ENCODE assay signal across 1 cellular context in the genomic region with DNA sequence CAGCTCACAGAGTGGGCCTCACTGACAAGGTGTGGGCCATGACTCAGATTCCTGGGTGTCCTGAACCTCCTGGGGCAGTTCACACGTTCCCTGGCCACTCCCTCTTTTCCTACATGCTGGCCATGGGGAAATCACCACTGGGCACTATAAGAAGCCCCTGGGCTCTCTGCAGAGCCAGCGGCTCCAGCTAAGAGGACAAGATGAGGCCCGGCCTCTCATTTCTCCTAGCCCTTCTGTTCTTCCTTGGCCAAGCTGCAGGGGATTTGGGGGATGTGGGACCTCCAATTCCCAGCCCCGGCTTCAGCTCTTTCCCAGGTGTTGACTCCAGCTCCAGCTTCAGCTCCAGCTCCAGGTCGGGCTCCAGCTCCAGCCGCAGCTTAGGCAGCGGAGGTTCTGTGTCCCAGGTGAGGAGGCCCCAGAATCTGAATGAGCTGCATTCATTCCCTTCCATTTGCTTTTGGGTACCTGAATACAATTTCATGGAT.
TF ChIP-seq lines count a peak whose summit lies in the region.

A gene with protein sequence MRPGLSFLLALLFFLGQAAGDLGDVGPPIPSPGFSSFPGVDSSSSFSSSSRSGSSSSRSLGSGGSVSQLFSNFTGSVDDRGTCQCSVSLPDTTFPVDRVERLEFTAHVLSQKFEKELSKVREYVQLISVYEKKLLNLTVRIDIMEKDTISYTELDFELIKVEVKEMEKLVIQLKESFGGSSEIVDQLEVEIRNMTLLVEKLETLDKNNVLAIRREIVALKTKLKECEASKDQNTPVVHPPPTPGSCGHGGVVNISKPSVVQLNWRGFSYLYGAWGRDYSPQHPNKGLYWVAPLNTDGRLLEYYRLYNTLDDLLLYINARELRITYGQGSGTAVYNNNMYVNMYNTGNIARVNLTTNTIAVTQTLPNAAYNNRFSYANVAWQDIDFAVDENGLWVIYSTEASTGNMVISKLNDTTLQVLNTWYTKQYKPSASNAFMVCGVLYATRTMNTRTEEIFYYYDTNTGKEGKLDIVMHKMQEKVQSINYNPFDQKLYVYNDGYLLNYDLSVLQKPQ (plus strand): TSS at position 177 of the 485 bp plus-strand sequence. CDS start 24 bp downstream, at position 201.

TF ChIP-seq in GM23338, 12 proteins besides CTCF, POLR2A, EP300 and RAD21 (continued from another document):
- TF ChIP-seq, protein P1, sequence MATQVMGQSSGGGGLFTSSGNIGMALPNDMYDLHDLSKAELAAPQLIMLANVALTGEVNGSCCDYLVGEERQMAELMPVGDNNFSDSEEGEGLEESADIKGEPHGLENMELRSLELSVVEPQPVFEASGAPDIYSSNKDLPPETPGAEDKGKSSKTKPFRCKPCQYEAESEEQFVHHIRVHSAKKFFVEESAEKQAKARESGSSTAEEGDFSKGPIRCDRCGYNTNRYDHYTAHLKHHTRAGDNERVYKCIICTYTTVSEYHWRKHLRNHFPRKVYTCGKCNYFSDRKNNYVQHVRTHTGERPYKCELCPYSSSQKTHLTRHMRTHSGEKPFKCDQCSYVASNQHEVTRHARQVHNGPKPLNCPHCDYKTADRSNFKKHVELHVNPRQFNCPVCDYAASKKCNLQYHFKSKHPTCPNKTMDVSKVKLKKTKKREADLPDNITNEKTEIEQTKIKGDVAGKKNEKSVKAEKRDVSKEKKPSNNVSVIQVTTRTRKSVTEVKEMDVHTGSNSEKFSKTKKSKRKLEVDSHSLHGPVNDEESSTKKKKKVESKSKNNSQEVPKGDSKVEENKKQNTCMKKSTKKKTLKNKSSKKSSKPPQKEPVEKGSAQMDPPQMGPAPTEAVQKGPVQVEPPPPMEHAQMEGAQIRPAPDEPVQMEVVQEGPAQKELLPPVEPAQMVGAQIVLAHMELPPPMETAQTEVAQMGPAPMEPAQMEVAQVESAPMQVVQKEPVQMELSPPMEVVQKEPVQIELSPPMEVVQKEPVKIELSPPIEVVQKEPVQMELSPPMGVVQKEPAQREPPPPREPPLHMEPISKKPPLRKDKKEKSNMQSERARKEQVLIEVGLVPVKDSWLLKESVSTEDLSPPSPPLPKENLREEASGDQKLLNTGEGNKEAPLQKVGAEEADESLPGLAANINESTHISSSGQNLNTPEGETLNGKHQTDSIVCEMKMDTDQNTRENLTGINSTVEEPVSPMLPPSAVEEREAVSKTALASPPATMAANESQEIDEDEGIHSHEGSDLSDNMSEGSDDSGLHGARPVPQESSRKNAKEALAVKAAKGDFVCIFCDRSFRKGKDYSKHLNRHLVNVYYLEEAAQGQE (IDR thresholded peaks at IDR 0.05; ENCODE audit: unreplicated experiment) = no peak
- TF ChIP-seq EZH2phosphoT487 (IDR thresholded peaks at IDR 0.05; ENCODE audit: unreplicated experiment) = no peak
- no peak for TF ChIP-seq POLR2AphosphoS5 (IDR thresholded peaks at IDR 0.05; ENCODE audit: low read depth)
- no peak for TF ChIP-seq NANOG (IDR thresholded peaks at IDR 0.05; ENCODE audit: borderline replicate concordance)
- TF ChIP-seq CREB1 (CRISPR knock-in tag; IDR thresholded peaks at IDR 0.05; ENCODE audit: low read depth) = no peak
- no peak for TF ChIP-seq JUNB (IDR thresholded peaks at IDR 0.05; ENCODE audit: unreplicated experiment)
- TF ChIP-seq ZNF331 (CRISPR knock-in tag; IDR thresholded peaks at IDR 0.05; ENCODE audit: low read depth) = no peak
- TF ChIP-seq, protein P2, sequence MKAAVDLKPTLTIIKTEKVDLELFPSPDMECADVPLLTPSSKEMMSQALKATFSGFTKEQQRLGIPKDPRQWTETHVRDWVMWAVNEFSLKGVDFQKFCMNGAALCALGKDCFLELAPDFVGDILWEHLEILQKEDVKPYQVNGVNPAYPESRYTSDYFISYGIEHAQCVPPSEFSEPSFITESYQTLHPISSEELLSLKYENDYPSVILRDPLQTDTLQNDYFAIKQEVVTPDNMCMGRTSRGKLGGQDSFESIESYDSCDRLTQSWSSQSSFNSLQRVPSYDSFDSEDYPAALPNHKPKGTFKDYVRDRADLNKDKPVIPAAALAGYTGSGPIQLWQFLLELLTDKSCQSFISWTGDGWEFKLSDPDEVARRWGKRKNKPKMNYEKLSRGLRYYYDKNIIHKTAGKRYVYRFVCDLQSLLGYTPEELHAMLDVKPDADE (IDR thresholded peaks at IDR 0.05) = no peak
- no peak for TF ChIP-seq STAT1 (IDR thresholded peaks at IDR 0.05; ENCODE audit: unreplicated experiment)
- no peak for TF ChIP-seq ZNF114 (CRISPR knock-in tag; IDR thresholded peaks at IDR 0.05)
- no peak for TF ChIP-seq ZNF462 (CRISPR knock-in tag; IDR thresholded peaks at IDR 0.05)
